ENCODE assay signal across 1 cellular context in genomic region chr3:66998075-66998898, GRCh38.
A peak's percentile ranks its signal among the peaks of the same experiment; 100 is the strongest.
TF ChIP-seq lines count a peak whose summit lies in the region.

Gene KBTBD8, plus strand, starts transcription at chr3:66998307. Its CDS starts 49 bp downstream, at chr3:66998356.

TF ChIP-seq in WTC11, 78 proteins besides CTCF, POLR2A, EP300 and RAD21 (continued from another document and continues in another):
- no peak for TF ChIP-seq AR (CRISPR knock-in tag; IDR thresholded peaks at IDR 0.05)
- no peak for TF ChIP-seq STAT6 (CRISPR knock-in tag; conservative IDR thresholded peaks at IDR 0.05; ENCODE audit: low read depth)
- TF ChIP-seq TEAD4 (CRISPR knock-in tag; IDR thresholded peaks at IDR 0.05): no peak
- TF ChIP-seq ZNF263 (CRISPR knock-in tag; IDR thresholded peaks at IDR 0.05; ENCODE audit: low read depth): no peak
- no peak for TF ChIP-seq PRDM15 (CRISPR knock-in tag; IDR thresholded peaks at IDR 0.05)
- no peak for TF ChIP-seq NR1H2 (CRISPR knock-in tag; IDR thresholded peaks at IDR 0.05)
- no peak for TF ChIP-seq NFATC4 (CRISPR knock-in tag; IDR thresholded peaks at IDR 0.05)
- no peak for TF ChIP-seq CBFB (CRISPR knock-in tag; IDR thresholded peaks at IDR 0.05; ENCODE audit: low read depth)
- TF ChIP-seq ZNF138 (CRISPR knock-in tag; conservative IDR thresholded peaks at IDR 0.05): no peak
- TF ChIP-seq GABPB1 (CRISPR knock-in tag; IDR thresholded peaks at IDR 0.05): 0 out of 2 replicates have a peak, but pooled peaks have one; percentile 29
- no peak for TF ChIP-seq MXD4 (CRISPR knock-in tag; IDR thresholded peaks at IDR 0.05; ENCODE audit: borderline replicate concordance)
- TF ChIP-seq MYBL2 (CRISPR knock-in tag; IDR thresholded peaks at IDR 0.05): 0 out of 2 replicates have a peak, but pooled peaks have one; percentile 65
- 0 out of 2 replicates have a peak, but pooled peaks have one; percentile 17 for TF ChIP-seq FOXP4 (CRISPR knock-in tag; IDR thresholded peaks at IDR 0.05)
- TF ChIP-seq ZNF232 (CRISPR knock-in tag; IDR thresholded peaks at IDR 0.05): no peak
- no peak for TF ChIP-seq ZMAT4 (CRISPR knock-in tag; IDR thresholded peaks at IDR 0.05)
- no peak for TF ChIP-seq ERG (CRISPR knock-in tag; IDR thresholded peaks at IDR 0.05)
- no peak for TF ChIP-seq ZNF121 (CRISPR knock-in tag; IDR thresholded peaks at IDR 0.05)
- TF ChIP-seq SMAD3 (CRISPR knock-in tag; IDR thresholded peaks at IDR 0.05; ENCODE audit: borderline replicate concordance): no peak
- TF ChIP-seq RORB (CRISPR knock-in tag; IDR thresholded peaks at IDR 0.05): no peak
- no peak for TF ChIP-seq IRF2 (CRISPR knock-in tag; IDR thresholded peaks at IDR 0.05; ENCODE audit: borderline replicate concordance, low read depth)
- no peak for TF ChIP-seq ARID4B (CRISPR knock-in tag; IDR thresholded peaks at IDR 0.05; ENCODE audit: borderline replicate concordance)
- no peak for TF ChIP-seq ATF2 (CRISPR knock-in tag; IDR thresholded peaks at IDR 0.05; ENCODE audit: borderline replicate concordance, low read depth)
- no peak for TF ChIP-seq E2F5 (CRISPR knock-in tag; IDR thresholded peaks at IDR 0.05)
- no peak for TF ChIP-seq SOX15 (CRISPR knock-in tag; IDR thresholded peaks at IDR 0.05)
- peak; percentile 59; the same call in 1 of the 2 replicates for TF ChIP-seq FOXK1 (CRISPR knock-in tag; IDR thresholded peaks at IDR 0.05)
- no peak for TF ChIP-seq ATF1 (CRISPR knock-in tag; IDR thresholded peaks at IDR 0.05)
- TF ChIP-seq JAZF1 (CRISPR knock-in tag; IDR thresholded peaks at IDR 0.05): no peak
- TF ChIP-seq ATF6 (CRISPR knock-in tag; IDR thresholded peaks at IDR 0.05): no peak
- TF ChIP-seq KAT7 (CRISPR knock-in tag; IDR thresholded peaks at IDR 0.05; ENCODE audit: borderline replicate concordance): 0 out of 2 replicates have a peak, but pooled peaks have one; percentile 52
- no peak for TF ChIP-seq ZNF317 (CRISPR knock-in tag; IDR thresholded peaks at IDR 0.05; ENCODE audit: borderline replicate concordance, low read depth)
- no peak for TF ChIP-seq ZNF219 (CRISPR knock-in tag; IDR thresholded peaks at IDR 0.05; ENCODE audit: borderline replicate concordance)
- TF ChIP-seq TCF7 (CRISPR knock-in tag; IDR thresholded peaks at IDR 0.05; ENCODE audit: low read depth): no peak
